Comparison of ENCODE assay signal across 8 cellular contexts in the genomic region with DNA sequence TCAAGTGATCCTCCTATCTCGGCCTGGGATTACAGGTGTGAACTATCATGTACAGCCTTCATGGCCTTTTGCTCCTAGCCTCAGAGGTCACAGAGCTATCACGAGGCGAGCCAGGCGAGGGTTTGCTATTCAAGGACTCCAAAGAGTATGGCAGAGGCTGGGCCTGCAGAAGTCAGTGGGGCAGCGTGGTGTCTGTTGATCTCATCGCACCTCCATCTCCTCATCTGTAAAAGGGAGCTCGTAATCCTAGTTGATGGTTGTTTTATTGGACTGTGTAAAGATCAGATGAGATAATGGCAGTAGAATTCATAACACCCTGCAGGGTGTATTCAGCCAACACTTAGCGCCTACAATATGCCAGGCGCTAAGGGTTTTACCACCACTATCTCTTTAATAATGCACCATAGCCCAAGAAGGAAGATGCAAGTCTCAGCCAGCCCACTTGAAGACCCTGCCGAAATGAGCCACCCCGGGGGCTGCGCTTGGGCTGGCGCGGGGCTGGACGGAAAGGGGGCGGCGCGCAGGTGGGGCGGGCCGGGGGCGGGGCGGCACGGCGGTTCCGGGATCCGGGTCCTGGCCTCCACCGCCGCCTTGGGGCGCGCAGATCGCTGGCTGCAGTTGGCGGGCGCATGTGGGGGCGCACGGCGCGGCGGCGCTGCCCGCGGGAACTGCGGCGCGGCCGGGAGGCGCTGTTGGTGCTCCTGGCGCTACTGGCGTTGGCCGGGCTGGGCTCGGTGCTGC.
DNase-seq lines count a peak whose midpoint lies in the region; ATAC-seq and TF ChIP-seq lines count a peak whose summit lies in the region.

Gene GALNT12 (plus strand): TSS at position 601 of the 741 bp plus-strand sequence. CDS start 29 bp downstream, at position 630.

- ATAC-seq in GM21515 (IDR thresholded peaks at IDR 0.05; ENCODE audit: unreplicated experiment) = peak; percentile 65

- TF ChIP-seq CTCF in AG10803 (conservative IDR thresholded peaks at IDR 0.05; ENCODE audit: low read length) = no peak

- intact Hi-C loops in posterior cingulate gyrus (cut with DNase I) = loop anchor here (5.0 kb wide), 1 partner anchor 195 kb away; no protein-coding TSS in a partner anchor

- H3K4me3 ChIP-seq in AG10803 (ENCODE audit: low read length) = peak within 1 kb of the TSS; percentile 56

- no peak for DNase-seq in AG10803 (ENCODE audit: low read depth)
- DNase-seq in NCI-H774 (lab: John Stamatoyannopoulos, UW) = peak; percentile 52
- DNase-seq in activated effector memory CD4-positive, alpha-beta T cell treated with Interleukin-2 at 50 U/mL for 16 hours = peak; percentile 33
- peak; percentile 54 for DNase-seq in glomerular visceral epithelial cell (ENCODE audit: extremely low spot score)
- DNase-seq in posterior cingulate gyrus = peak in 9 of 10 donors; percentile 35 to 95 (median 61)
- no peak for DNase-seq in NCI-H2029 (lab: John Stamatoyannopoulos, UW)
- no peak for DNase-seq in globus pallidus (ENCODE audit: low spot score)

Comparison
In these comparisons a context has a peak if more than half of its experiments do, and no peak if none do; other contexts are left out.
1. DNase-seq: peak in NCI-H774 (single experiment), activated effector memory CD4-positive, alpha-beta T cell treated with Interleukin-2 at 50 U/mL for 16 hours (single experiment), glomerular visceral epithelial cell (single experiment) and posterior cingulate gyrus (9 of 10); none in AG10803 (single experiment), NCI-H2029 (single experiment) and globus pallidus (single experiment).